In the genomic region with DNA sequence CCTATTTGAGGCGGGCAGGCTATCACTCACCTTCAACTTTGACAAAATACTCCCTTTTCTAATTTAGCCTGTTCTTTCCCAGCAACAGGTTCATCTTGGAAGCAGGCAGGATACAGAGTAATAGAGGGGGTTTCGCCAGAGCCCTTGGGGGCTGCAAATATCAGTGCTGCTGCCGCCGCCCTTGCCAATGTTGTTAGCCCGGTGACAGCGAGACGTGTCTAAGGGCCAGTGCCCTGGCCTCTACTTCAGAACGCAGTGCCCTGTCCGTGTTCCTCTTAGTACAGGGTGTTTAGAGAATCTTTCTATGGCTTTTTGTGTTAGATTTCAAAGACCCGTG, we compare ENCODE assay signal across 8 cellular contexts. TPM values are rescaled to one million over a fixed set of nuclear protein-coding genes. Genes with fewer than 3 reads are reported as not detected.
DNase-seq lines count a peak whose midpoint lies in the region; ATAC-seq, FAIRE-seq and TF ChIP-seq lines count a peak whose summit lies in the region.

No MANE protein-coding gene starts in this region.

- peaks cover 47% of the 10 kb centered on the region for H3K4me1 Mint-ChIP-seq in activated T-cell treated with anti-CD3 and anti-CD28 coated beads, Interleukin-2, amount 50 U/mL, for 4 hours (ENCODE audit: low read depth)

- H2AFZ ChIP-seq in HCT116 (ENCODE audit: low read depth, low read length, poor library complexity, severe bottlenecking) = no peak overlapping the region

- RAD21 ChIA-PET in HCT116 (lab: Charles Lee; ENCODE audit: low non-redundant PET in 1 of 2, low total read pairs in 2 of 2, uncharacterized antibody in 2 of 2, unreplicated experiment in 2 of 2) = no interaction called here

- TF ChIP-seq RAD21 in A549 (conservative IDR thresholded peaks at IDR 0.05 in 1 of 2, IDR thresholded peaks at IDR 0.05 in 1 of 2) = no peak
- no peak for TF ChIP-seq RAD21 in HCT116 (IDR thresholded peaks at IDR 0.05; ENCODE audit: low read depth)

- H3K4me1 ChIP-seq in A549 (peaks cover 43% of the 10 kb centered on the region), HCT116 (ENCODE audit: control insufficient read depth in 1 of 2, insufficient read depth in 2 of 2, low read length in 2 of 2) (peaks cover 12 to 17% of the 10 kb centered on the region in 2 experiments), psoas muscle (peaks cover 44% of the 10 kb centered on the region)

- no peaks in the 10 kb centered on the region for H3K9me2 ChIP-seq in HCT116 (ENCODE audit: insufficient read depth)

- intact Hi-C loops in HCT116 (cut with micrococcal nuclease) = loop anchor here (1.0 to 10.0 kb wide), 3 partner anchors 114 to 355 kb away; partner anchors contain the start of gene CARD19
- intact Hi-C loops in Right ventricle myocardium superior (cut with DNase I) = loop anchor here (5.0 to 10.0 kb wide), 2 partner anchors 52 to 115 kb away; no protein-coding TSS in a partner anchor
- intact Hi-C loops in psoas muscle (cut with DNase I) = loop anchor here (5.0 to 10.0 kb wide), 4 partner anchors 80 to 1862 kb away; partner anchors contain the start of genes CARD19 (in 1 of the 2) and FANCC (in 1 of the 2)

- peak overlapping the region; percentile 92 for H3K9ac ChIP-seq in HCT116 (ENCODE audit: low read length)

- peak overlapping the region; percentile 89 to 98 for H3K27ac ChIP-seq in A549
- peak overlapping the region; percentile 75 for H3K27ac ChIP-seq in HCT116 (ENCODE audit: low read depth, low read length)
- peak overlapping the region; percentile 98 for H3K27ac ChIP-seq in psoas muscle

- H3K4me3 ChIP-seq in A549 = peak overlapping the region; percentile 77
- peak overlapping the region; percentile 74 to 84 for H3K4me3 ChIP-seq in HCT116 (replicated peaks in 1 of 2; ENCODE audit: low read depth in 1 of 2, low read length in 2 of 2)
- peak overlapping the region; percentile 80 for H3K4me3 ChIP-seq in psoas muscle

- no peak for DNase-seq in A549 (ENCODE audit: low read depth in 1 of 2, low spot score in 1 of 2)
- DNase-seq in HCT116 (ENCODE audit: low read depth, low spot score) = no peak
- no peak for DNase-seq in activated T-cell treated with anti-CD3 and anti-CD28 coated beads, Interleukin-2, amount 50 U/mL, for 4 hours
- peak; percentile 58 for DNase-seq in Right ventricle myocardium superior
- DNase-seq in psoas muscle = no peak
- no peak for DNase-seq in H4 (ENCODE audit: low spot score)
- no peak for DNase-seq in NOMO-1 treated with DMSO at 0.1 percent for 48 hours (lab: John Stamatoyannopoulos, UW; ENCODE audit: unreplicated experiment)

- BruUV-seq in HCT116 (replicated peaks; lab: Mats Ljungman, UMichigan) = no TSS peak

- H3K36me3 Mint-ChIP-seq in activated T-cell treated with anti-CD3 and anti-CD28 coated beads, Interleukin-2, amount 50 U/mL, for 4 hours (ENCODE audit: insufficient read depth) = peaks cover 12% of the 10 kb centered on the region

- H3K9me3 Mint-ChIP-seq in activated T-cell treated with anti-CD3 and anti-CD28 coated beads, Interleukin-2, amount 50 U/mL, for 4 hours = no peaks in the 10 kb centered on the region

- H3K79me2 ChIP-seq in HCT116 (ENCODE audit: insufficient read depth, low read length) = peaks cover 76% of the 10 kb centered on the region

- FAIRE-seq in A549 (lab: Jason Lieb, UNC) = no peak

- H3K4me2 ChIP-seq in A549 (peak overlapping the region; percentile 81), HCT116 (ENCODE audit: low read length) (peak overlapping the region; percentile 87)

- POLR2A ChIA-PET in A549 (lab: Yijun Ruan, JAX) = no interaction called here
- POLR2A ChIA-PET in HCT116 (lab: Charles Lee) = interaction anchor here (1.9 kb wide), 1 partner anchor 11 kb away, joined by 6 read pairs; no protein-coding TSS in a partner anchor

- ATAC-seq in A549 (peak in 1 of 2 experiments; percentile 23; a peak in 3 of 6 replicates), HCT116 (no peak), Right ventricle myocardium superior (ENCODE audit: poor library complexity) (peak; percentile 33), psoas muscle (peak; percentile 20 to 51 (median 26)), GM21526 (IDR thresholded peaks at IDR 0.05; ENCODE audit: low FRiP score, unreplicated experiment) (no peak)
- no peak for ATAC-seq in activated T-cell treated with anti-CD3 and anti-CD28 coated beads, Interleukin-2, amount 50 U/mL, for 4 hours

- peak overlapping the region; percentile 89 for H3K4me3 Mint-ChIP-seq in activated T-cell treated with anti-CD3 and anti-CD28 coated beads, Interleukin-2, amount 50 U/mL, for 4 hours

- no peak for TF ChIP-seq EP300 in A549 (IDR thresholded peaks at IDR 0.05)

- WGBS in A549 (ENCODE audit: missing lambda C conversion rate) = under 1% methylated on average over 10 of the region's 10 CpGs
- WGBS in psoas muscle, 3 donors = 0 to 1% (median 0%) methylated on average over 10 of the region's 10 CpGs

- H3K27me3 ChIP-seq in HCT116 (ENCODE audit: insufficient read depth, low read length) = no peaks in the 10 kb centered on the region
- H3K27me3 ChIP-seq in psoas muscle (ENCODE audit: insufficient read depth in 3 of 3, low read length in 2 of 3) = no peaks in the 10 kb centered on the region

- TF ChIP-seq CTCF in A549 (IDR thresholded peaks at IDR 0.05) (no peak), HCT116 (IDR thresholded peaks at IDR 0.05 in 2 of 3, conservative IDR thresholded peaks at IDR 0.05 in 1 of 3; ENCODE audit: borderline replicate concordance in 1 of 3, insufficient read depth in 1 of 3, low read depth in 2 of 3, low read length in 2 of 3) (no peak), psoas muscle (IDR thresholded peaks at IDR 0.05) (no peak)

- H3K27me3 Mint-ChIP-seq in activated T-cell treated with anti-CD3 and anti-CD28 coated beads, Interleukin-2, amount 50 U/mL, for 4 hours (ENCODE audit: low read depth) = no peaks in the 10 kb centered on the region

- H3K36me3 ChIP-seq in HCT116 (ENCODE audit: control insufficient read depth in 1 of 2, insufficient read depth in 2 of 2, low read length in 2 of 2) = peaks cover 4 to 15% of the 10 kb centered on the region in 2 experiments; a peak in 3 of 4 replicates
- peaks cover 0 to 25% of the 10 kb centered on the region in 2 donors for H3K36me3 ChIP-seq in psoas muscle (ENCODE audit: insufficient read depth in 1 of 2, low read depth in 1 of 2)

- CTCF ChIA-PET in A549 (lab: Yijun Ruan, JAX) = interaction anchor here (1.6 to 2.2 kb wide), 3 partner anchors 11 to 114 kb away, joined by 4 to 11 read pairs (median 8); no protein-coding TSS in a partner anchor
- CTCF ChIA-PET in HCT116 (lab: Charles Lee) = interaction anchor here (1.4 kb wide), 1 partner anchor 148 kb away, joined by 3 read pairs; no protein-coding TSS in a partner anchor

- no peak for TF ChIP-seq POLR2A in A549 (IDR thresholded peaks at IDR 0.05; ENCODE audit: low read length)
- TF ChIP-seq POLR2A in HCT116 (IDR thresholded peaks at IDR 0.05; ENCODE audit: borderline replicate concordance, extremely low read depth, insufficient read depth, insufficient read length) = no peak

- H3K9me3 ChIP-seq in A549 (no peaks in the 10 kb centered on the region), HCT116 (ENCODE audit: control insufficient read depth in 1 of 2, insufficient read depth in 1 of 2, low read depth in 1 of 2, low read length in 2 of 2) (no peaks in the 10 kb centered on the region), psoas muscle (no peaks in the 10 kb centered on the region)

- H4K20me1 ChIP-seq in HCT116 (ENCODE audit: insufficient read depth) = peaks cover 6% of the 10 kb centered on the region; the same call in 1 of the 2 replicates

TF ChIP-seq in A549, 52 proteins besides CTCF, POLR2A, EP300 and RAD21 (continues in another document):
- TF ChIP-seq NR3C1 (IDR thresholded peaks at IDR 0.05) (no peak), RCOR1 (IDR thresholded peaks at IDR 0.05; ENCODE audit: low read depth, low read length) (no peak)

RNA-seq across cellular contexts. Expression of gene FAM120AOS, which starts 0.7 kb away (rescaled TPM):
- 79.7 and 85.3 TPM in 2 replicates for polyA plus RNA-seq in A549 (2011; rRNA removed)
- polyA plus RNA-seq in A549 (2012; cell fraction: cytosol; rRNA removed) = 31.9 and 35.3 TPM in 2 replicates
- polyA plus RNA-seq in A549 (2012; cell fraction: nucleus; rRNA removed) = 13.8 and 16.0 TPM in 2 replicates
- polyA plus RNA-seq in A549 (2017; fragmentation: RNase III; extraction: RNeasy Plus Mini Kit Qiagen cat#74134 plus additional on column Dnase treatment) = 37.1 to 40.7 TPM (median 38.7 TPM) in 3 replicates
- 40.1 and 41.6 TPM in 2 replicates for polyA minus RNA-seq in A549 (2011; rRNA and poly(A)+ RNA removed)
- total RNA-seq in HCT116 (2021; ENCODE audit: unreplicated experiment) = 31.2 TPM
- 17.2 and 23.2 TPM in 2 replicates for polyA plus RNA-seq in HCT116 (2012)
- total RNA-seq in activated T-cell treated with anti-CD3 and anti-CD28 coated beads, Interleukin-2, amount 50 U/mL, for 4 hours = 10 to 100 TPM; 30.5 to 36.8 (median 34.4) TPM
- 28.8 TPM for total RNA-seq in Right ventricle myocardium superior
- 10 to 100 TPM; 26.8 to 35.1 (median 29.9) TPM for total RNA-seq in psoas muscle
- 10 to 100 TPM; 21.4 to 39.4 (median 25.4) TPM for polyA plus RNA-seq in psoas muscle
- 24.3 and 28.6 TPM in 2 replicates for total RNA-seq in H4 (2014; rRNA removed; shearing (Covaris generic))

RNA-seq across cellular contexts. Expression of gene FAM120A, which starts 1.2 kb away (rescaled TPM):
- 105 and 111 TPM in 2 replicates for polyA plus RNA-seq in A549 (2011; rRNA removed)
- polyA plus RNA-seq in A549 (2012; cell fraction: cytosol; rRNA removed) = 70.9 and 86.8 TPM in 2 replicates
- polyA plus RNA-seq in A549 (2012; cell fraction: nucleus; rRNA removed) = 50.6 and 59.2 TPM in 2 replicates
- polyA plus RNA-seq in A549 (2017; fragmentation: RNase III; extraction: RNeasy Plus Mini Kit Qiagen cat#74134 plus additional on column Dnase treatment) = 86.3 to 91.9 TPM (median 88.7 TPM) in 3 replicates
- polyA minus RNA-seq in A549 (2011; rRNA and poly(A)+ RNA removed) = 191 and 279 TPM in 2 replicates
- total RNA-seq in HCT116 (2021; ENCODE audit: unreplicated experiment) = 122 TPM
- polyA plus RNA-seq in HCT116 (2012) = 87.8 and 93.8 TPM in 2 replicates
- total RNA-seq in activated T-cell treated with anti-CD3 and anti-CD28 coated beads, Interleukin-2, amount 50 U/mL, for 4 hours = 100 to 1,000 TPM; 116 to 124 (median 123) TPM
- 83.4 TPM for total RNA-seq in Right ventricle myocardium superior
- 100 to 1,000 TPM in 3 of 4 donors, 10 to 100 TPM in 1; 67.1 to 126 (median 109) TPM for total RNA-seq in psoas muscle
- polyA plus RNA-seq in psoas muscle = 10 to 100 TPM; 37.9 to 70.1 (median 49.3) TPM
- 25.5 and 39.5 TPM in 2 replicates for total RNA-seq in H4 (2014; rRNA removed; shearing (Covaris generic))

Comparison
In these comparisons a context has a peak if more than half of its experiments do, and no peak if none do; other contexts are left out.
1. ATAC-seq: peak in Right ventricle myocardium superior (single experiment) and psoas muscle (4 of 4); none in HCT116 (single experiment), activated T-cell treated with anti-CD3 and anti-CD28 coated beads, Interleukin-2, amount 50 U/mL, for 4 hours (0 of 2) and GM21526 (single experiment).
2. Peak in every context shown above with its lines, with median percentiles within 50 percentile points of each other: H3K27ac ChIP-seq and H3K4me3 ChIP-seq.